23 cellular contexts compared by ENCODE assay signal in the genomic region with DNA sequence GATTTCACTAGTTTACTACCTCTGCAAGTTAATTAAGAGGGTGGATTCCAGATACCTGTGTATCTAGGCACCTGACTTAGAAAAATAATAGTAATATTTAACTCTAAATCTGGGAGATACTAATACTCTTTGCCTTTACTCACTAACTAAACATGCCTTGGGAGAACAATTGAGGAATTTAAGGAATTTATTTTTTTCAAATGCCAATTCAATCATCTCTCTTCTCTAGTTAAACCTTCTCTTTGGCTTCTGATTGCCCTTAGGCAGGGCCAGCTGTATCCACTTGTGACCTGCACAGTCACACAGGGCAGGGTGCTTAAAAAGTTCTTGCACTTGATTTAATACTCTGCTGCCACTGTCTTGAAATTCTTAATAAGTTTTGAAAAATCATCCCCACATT.
DNase-seq lines count a peak whose midpoint lies in the region; ATAC-seq lines count a peak whose summit lies in the region.
"Had no signal": no experiment of that assay in that cellular context is flagged by ENCODE, and none has a peak within 500 bp of the region (broad histone marks: within the 10 kb centered on the region; RNA-seq: fewer than 3 reads in every experiment).

No MANE protein-coding gene starts in this region.

- ATAC-seq in activated T-cell treated with anti-CD3 and anti-CD28 coated beads, Interleukin-2, amount 50 U/mL, for 4 hours: no peak
- no peak for ATAC-seq in GM19395 (IDR thresholded peaks at IDR 0.05; ENCODE audit: unreplicated experiment)
- ATAC-seq: activated CD4-positive, alpha-beta T cell treated with anti-CD3 and anti-CD28 coated beads for 36 hours; CD8-positive, alpha-beta T cell; heart right ventricle; Right ventricle myocardium inferior; stimulated activated memory B cell treated with anti-CD40 and anti-IgM and Interleukin-4, amounts not matched to agents 10 μg/mL and 1 μg/mL and 100 μg/mL, for 72 hours had no signal

- no peak overlapping the region for H3K4me3 ChIP-seq in NT2/D1 (ENCODE audit: insufficient read length, low read depth)
- H3K4me3 ChIP-seq: heart right ventricle, testis had no signal

- peak; percentile 9 for DNase-seq in GM03348 (ENCODE audit: low spot score)
- DNase-seq in NT2/D1 (ENCODE audit: low read depth, low spot score): peak; percentile 33
- peak; percentile 4 for DNase-seq in glomerular visceral epithelial cell (ENCODE audit: extremely low spot score)
- DNase-seq in renal cortical epithelial cell (ENCODE audit: low read depth): peak; percentile 92
- no peak for DNase-seq in activated T-cell treated with anti-CD3 and anti-CD28 coated beads, Interleukin-2, amount 50 U/mL, for 4 hours
- no peak for DNase-seq in NCI-H1436 (lab: John Stamatoyannopoulos, UW)
- DNase-seq: activated CD4-positive, alpha-beta T cell treated with anti-CD3 and anti-CD28 coated beads for 36 hours; CD8-positive, alpha-beta T cell; DMS79 treated with DMSO at 0.1 percent for 48 hours; heart right ventricle; NCI-H2081; NCI-H510A treated with DMSO at 0.1 percent for 48 hours; nephron progenitor cell; posterior cingulate gyrus; stimulated activated CD4-positive, alpha-beta T cell treated with anti-CD3 and anti-CD28 coated beads, Interleukin-1b, Interleukin-23, amount 100 ng/mL, for 48 hours; testis had no signal

- no peak overlapping the region for H3K9ac ChIP-seq in NT2/D1 (ENCODE audit: insufficient read length, low read depth)
- H3K9ac ChIP-seq: KMS-11 had no signal

- no peaks in the 10 kb centered on the region for H3K36me3 ChIP-seq in NT2/D1 (ENCODE audit: insufficient read depth, insufficient read length, low read length)
- H3K36me3 ChIP-seq: heart right ventricle had no signal

- no peaks in the 10 kb centered on the region for H3K9me3 ChIP-seq in NT2/D1 (ENCODE audit: insufficient read depth, low read length)
- H3K9me3 ChIP-seq: heart right ventricle, testis had no signal

- no peaks in the 10 kb centered on the region for H3K27me3 ChIP-seq in NT2/D1 (ENCODE audit: insufficient read depth, insufficient read length)
- H3K27me3 ChIP-seq: heart right ventricle, testis had no signal

- H3K36me3 Mint-ChIP-seq in activated T-cell treated with anti-CD3 and anti-CD28 coated beads, Interleukin-2, amount 50 U/mL, for 4 hours (ENCODE audit: insufficient read depth): no peaks in the 10 kb centered on the region
- H3K36me3 Mint-ChIP-seq: activated naive CD8-positive, alpha-beta T cell; CD8-positive, alpha-beta T cell; memory B cell; stimulated activated memory B cell treated with anti-CD40 and anti-IgM and Interleukin-4, amounts not matched to agents 10 μg/mL and 1 μg/mL and 100 μg/mL, for 72 hours had no signal

- H3K9me3 Mint-ChIP-seq in activated T-cell treated with anti-CD3 and anti-CD28 coated beads, Interleukin-2, amount 50 U/mL, for 4 hours: no peaks in the 10 kb centered on the region
- H3K9me3 Mint-ChIP-seq: activated T-helper 1 cell treated with anti-CD3 and anti-CD28 coated beads, Interleukin-12 subunit alpha, Interleukin-12 subunit beta, Interleukin-2, Interleukin-4 antibody, amounts not matched to agents 30 ng/mL and 10 ng/mL and 1 ng/mL, durations not matched to agents 14 hours and 24 hours and 36 hours; CD8-positive, alpha-beta T cell; stimulated activated memory B cell treated with anti-CD40 and anti-IgM and Interleukin-4, amounts not matched to agents 10 μg/mL and 1 μg/mL and 100 μg/mL, for 72 hours had no signal

- H3K27me3 Mint-ChIP-seq in activated T-cell treated with anti-CD3 and anti-CD28 coated beads, Interleukin-2, amount 50 U/mL, for 4 hours (ENCODE audit: low read depth): no peaks in the 10 kb centered on the region
- H3K27me3 Mint-ChIP-seq: activated CD4-positive, alpha-beta T cell treated with anti-CD3 and anti-CD28 coated beads for 36 hours; activated naive CD8-positive, alpha-beta T cell; memory B cell; stimulated activated memory B cell treated with anti-CD40 and anti-IgM and Interleukin-4, amounts not matched to agents 10 μg/mL and 1 μg/mL and 100 μg/mL, for 72 hours had no signal

- no peak overlapping the region for H3K4me3 Mint-ChIP-seq in activated T-cell treated with anti-CD3 and anti-CD28 coated beads, Interleukin-2, amount 50 U/mL, for 4 hours
- H3K4me3 Mint-ChIP-seq: activated CD4-positive, alpha-beta T cell treated with anti-CD3 and anti-CD28 coated beads for 36 hours; activated naive CD8-positive, alpha-beta T cell; activated T-helper 1 cell treated with anti-CD3 and anti-CD28 coated beads, Interleukin-12 subunit alpha, Interleukin-12 subunit beta, Interleukin-2, Interleukin-4 antibody, amounts not matched to agents 30 ng/mL and 10 ng/mL and 1 ng/mL, durations not matched to agents 14 hours and 24 hours and 36 hours; CD8-positive, alpha-beta T cell; memory B cell; nephron progenitor cell; stimulated activated memory B cell treated with anti-CD40 and anti-IgM and Interleukin-4, amounts not matched to agents 10 μg/mL and 1 μg/mL and 100 μg/mL, for 72 hours had no signal

- no peaks in the 10 kb centered on the region for H3K4me1 ChIP-seq in NT2/D1 (ENCODE audit: insufficient read depth, insufficient read length)
- H3K4me1 ChIP-seq: testis had no signal

- H3K4me1 Mint-ChIP-seq in activated T-cell treated with anti-CD3 and anti-CD28 coated beads, Interleukin-2, amount 50 U/mL, for 4 hours (ENCODE audit: low read depth): no peaks in the 10 kb centered on the region
- H3K4me1 Mint-ChIP-seq: activated CD4-positive, alpha-beta T cell treated with anti-CD3 and anti-CD28 coated beads for 36 hours; memory B cell; nephron progenitor cell; stimulated activated memory B cell treated with anti-CD40 and anti-IgM and Interleukin-4, amounts not matched to agents 10 μg/mL and 1 μg/mL and 100 μg/mL, for 72 hours had no signal

Comparison
In these comparisons a context has a peak if more than half of its experiments do, and no peak if none do; other contexts are left out.
1. DNase-seq: peak in GM03348 (single experiment), NT2/D1 (single experiment), glomerular visceral epithelial cell (single experiment) and renal cortical epithelial cell (single experiment); none in activated T-cell treated with anti-CD3 and anti-CD28 coated beads, Interleukin-2, amount 50 U/mL, for 4 hours (single experiment) and NCI-H1436 (single experiment).